In the genomic region with DNA sequence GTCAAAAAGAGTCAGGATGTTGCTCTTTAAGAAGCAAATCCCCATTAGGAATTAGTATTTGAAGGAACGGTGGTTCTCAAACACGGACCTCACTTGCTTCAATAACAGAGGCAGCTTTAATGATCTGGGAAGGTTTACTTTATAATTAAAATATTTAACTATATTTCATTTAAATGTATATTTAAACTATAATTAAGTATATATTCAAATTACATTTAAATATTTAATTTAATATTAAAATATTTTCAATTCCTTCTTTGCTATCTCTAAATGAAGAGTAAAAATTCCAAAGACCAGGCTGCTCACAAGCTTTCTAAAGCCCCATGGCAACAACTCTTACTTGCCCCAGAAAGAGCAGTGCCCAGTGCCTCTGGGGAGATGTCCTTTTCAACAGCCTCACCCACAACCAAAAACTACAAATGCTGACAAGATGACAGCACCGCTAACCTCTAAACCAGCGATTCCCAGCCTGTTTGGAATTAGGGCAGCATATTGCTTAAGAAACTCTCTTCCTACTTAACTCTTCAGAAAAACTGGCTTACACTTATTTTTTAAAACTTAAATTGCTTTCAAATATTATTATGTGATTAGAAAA, we compare ENCODE assay signal across 22 cellular contexts.
A peak's percentile ranks its signal among the peaks of the same experiment; 100 is the strongest.
DNase-seq lines count a peak whose midpoint lies in the region.
"Had no signal": no experiment of that assay in that cellular context is flagged by ENCODE, and none has a peak within 500 bp of the region (broad histone marks: within the 10 kb centered on the region; RNA-seq: fewer than 3 reads in every experiment).

No MANE protein-coding gene starts in this region.

- no peak overlapping the region for H3K27ac ChIP-seq in BLaER1 treated with 17β-estradiol and CSF1 and Interleukin-3, amounts not matched to agents 10 nM and 100 nM
- H3K27ac ChIP-seq in caudate nucleus (ENCODE audit: low read depth, low read length) (peak overlapping the region; percentile 65), layer of hippocampus (ENCODE audit: low read depth, low read length) (peak overlapping the region; percentile 22)
- H3K27ac ChIP-seq: A549, HL-60, KMS-11 had no signal

- no peak overlapping the region for H3K4me3 ChIP-seq in BLaER1 treated with 17β-estradiol and CSF1 and Interleukin-3, amounts not matched to agents 10 nM and 100 nM
- H3K4me3 ChIP-seq: A549, GM23338, HAP-1 had no signal

- H3K9ac ChIP-seq in BLaER1 treated with 17β-estradiol and CSF1 and Interleukin-3, amounts not matched to agents 10 nM and 100 nM: no peak overlapping the region
- H3K9ac ChIP-seq: KMS-11 had no signal

- DNase-seq in caudate nucleus (lab: John Stamatoyannopoulos, UW) (no peak), activated gamma-delta T cell treated with Interleukin-2 at 50 U/mL for 16 hours (no peak), T1000 (lab: John Stamatoyannopoulos, UW) (no peak)
- no peak for DNase-seq in activated T-cell treated with anti-CD3 and anti-CD28 coated beads, Interleukin-2, amount 50 U/mL, for 1 hour
- DNase-seq in activated CD4-positive, alpha-beta T cell treated with anti-CD3 and anti-CD28 coated beads, Interleukin-2, amount 50 U/mL, for 1 hour: no peak
- DNase-seq: BE2C; CD4-positive, CD25-positive, alpha-beta regulatory T cell; NCI-H1048; NCI-H1417; NCI-H1694 treated with DMSO at 0.1 percent for 48 hours; NCI-H2081; NCI-H2227 treated with DMSO at 0.1 percent for 48 hours; NCI-H526 treated with DMSO at 0.1 percent for 48 hours; Right ventricle myocardium superior; RPMI8226 had no signal

- no peaks in the 10 kb centered on the region for H3K27me3 ChIP-seq in BLaER1 treated with 17β-estradiol and CSF1 and Interleukin-3, amounts not matched to agents 10 nM and 100 nM
- H3K27me3 ChIP-seq in layer of hippocampus (ENCODE audit: control insufficient read depth, insufficient read depth, low read length): no peaks in the 10 kb centered on the region
- H3K27me3 ChIP-seq: BE2C had no signal

- peaks cover 10 to 22% (median 17%) of the 10 kb centered on the region in 10 experiments for H3K4me1 ChIP-seq in BLaER1 treated with 17β-estradiol and CSF1 and Interleukin-3, amounts not matched to agents 10 nM and 100 nM
- H3K4me1 ChIP-seq: A549, BE2C, HAP-1 had no signal

- H3K4me2 ChIP-seq in BLaER1 treated with 17β-estradiol and CSF1 and Interleukin-3, amounts not matched to agents 10 nM and 100 nM: peak overlapping the region; percentile 46 to 93 (median 81); a peak in 17 of 22 replicates
- H3K4me2 ChIP-seq: A549, KMS-11 had no signal

- no peaks in the 10 kb centered on the region for H3K9me3 ChIP-seq in BLaER1 treated with 17β-estradiol and CSF1 and Interleukin-3, amounts not matched to agents 10 nM and 100 nM (replicated peaks in 1 of 11)
- H3K9me3 ChIP-seq: A549, BE2C, HAP-1 had no signal

- no peaks in the 10 kb centered on the region for H3K36me3 ChIP-seq in BLaER1 treated with 17β-estradiol and CSF1 and Interleukin-3, amounts not matched to agents 10 nM and 100 nM
- H3K36me3 ChIP-seq: BE2C, HAP-1 had no signal

- no peaks in the 10 kb centered on the region for H4K20me1 ChIP-seq in BLaER1 treated with 17β-estradiol and CSF1 and Interleukin-3, amounts not matched to agents 10 nM and 100 nM

Comparison
In these comparisons a context has a peak if more than half of its experiments do, and no peak if none do; other contexts are left out.
1. H3K27ac ChIP-seq: peak in caudate nucleus (single experiment) and layer of hippocampus (single experiment); none in BLaER1 treated with 17β-estradiol and CSF1 and Interleukin-3, amounts not matched to agents 10 nM and 100 nM (0 of 11).